In the genomic region with DNA sequence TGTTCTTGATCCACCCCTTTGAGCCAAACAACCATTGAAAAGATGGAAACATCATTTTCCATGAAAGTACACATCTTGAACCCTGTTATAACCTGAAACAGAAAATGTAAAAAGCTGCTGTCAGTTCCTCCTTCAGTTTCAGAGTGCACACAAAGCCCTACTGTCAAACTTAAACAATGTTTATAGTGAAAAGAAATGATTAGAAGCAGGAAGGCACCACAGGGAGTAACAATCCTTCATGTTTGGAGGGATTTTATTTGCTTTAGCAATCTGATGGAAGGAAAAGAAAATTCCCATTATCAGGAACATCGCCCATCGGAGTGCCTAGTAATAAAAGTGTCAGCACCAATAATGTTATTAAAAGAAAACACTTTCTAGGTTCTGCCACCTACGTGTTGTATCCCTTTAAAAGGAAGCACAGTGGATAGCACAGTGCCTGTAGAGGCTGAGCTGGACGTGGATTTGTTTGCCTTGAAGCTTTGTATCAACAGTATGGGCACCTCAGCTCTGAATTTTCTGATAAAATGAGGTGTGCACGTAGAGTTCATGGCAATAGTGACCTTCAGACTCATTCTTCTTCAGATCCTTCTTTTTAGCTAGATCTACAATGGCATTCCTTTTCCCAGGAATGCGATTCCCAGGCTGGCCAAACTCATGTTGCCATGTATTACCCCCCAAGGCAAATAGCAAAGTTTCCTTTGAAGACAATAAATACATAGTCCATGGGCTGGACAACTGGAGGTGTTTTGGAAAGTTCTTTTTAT, we compare ENCODE assay signal across 22 cellular contexts. TPM values are rescaled to one million over a fixed set of nuclear protein-coding genes. Genes with fewer than 3 reads are reported as not detected.
DNase-seq lines count a peak whose midpoint lies in the region; ATAC-seq and TF ChIP-seq lines count a peak whose summit lies in the region.
"Had no signal": no experiment of that assay in that cellular context is flagged by ENCODE, and none has a peak within 500 bp of the region (broad histone marks: within the 10 kb centered on the region; RNA-seq: fewer than 3 reads in every experiment).

No MANE protein-coding gene starts in this region.

- TF ChIP-seq CTCF in Caco-2 (IDR thresholded peaks at IDR 0.05; ENCODE audit: insufficient read depth in 1 of 2, low read depth in 1 of 2, low read length in 1 of 2, severe bottlenecking in 1 of 2, unreplicated experiment in 1 of 2), result no peak
- no peak for TF ChIP-seq CTCF in type B pancreatic cell (conservative IDR thresholded peaks at IDR 0.05)

- BruUV-seq in Caco-2 (replicated peaks; lab: Mats Ljungman, UMichigan), result no TSS peak

- H3K9me3 Mint-ChIP-seq in Caco-2 (ENCODE audit: unreplicated experiment) (no peaks in the 10 kb centered on the region), type B pancreatic cell (no peaks in the 10 kb centered on the region)
- H3K9me3 Mint-ChIP-seq: CD4-positive, alpha-beta T cell; HFFc6 had no signal

- peaks cover 54% of the 10 kb centered on the region for H3K4me1 ChIP-seq in Caco-2
- H3K4me1 ChIP-seq: BE2C had no signal

- DNase-seq in Caco-2, result peak; percentile 64 to 76
- peak; percentile 23 for DNase-seq in NCI-H69 (lab: John Stamatoyannopoulos, UW)
- peak; percentile 51 for DNase-seq in islet precursor cell
- no peak for DNase-seq in type B pancreatic cell (ENCODE audit: extremely low spot score, unreplicated experiment)
- no peak for DNase-seq in amniotic stem cell (lab: John Stamatoyannopoulos, UW)
- no peak for DNase-seq in T-helper 2 cell
- DNase-seq: ACHN; BE2C; C1 segment of cervical spinal cord; Calu3; CD4-positive, alpha-beta T cell; DMS53; DND-41; EL; HCEC 1CT; HFFc6 had no signal

- H3K27ac Mint-ChIP-seq in Caco-2 (ENCODE audit: unreplicated experiment), result peak overlapping the region; percentile 54
- H3K27ac Mint-ChIP-seq in type B pancreatic cell, result no peak overlapping the region
- H3K27ac Mint-ChIP-seq: CD4-positive, alpha-beta T cell; HFFc6 had no signal

- H3K36me3 Mint-ChIP-seq in Caco-2 (ENCODE audit: insufficient read depth, unreplicated experiment), result no peaks in the 10 kb centered on the region
- no peaks in the 10 kb centered on the region for H3K36me3 Mint-ChIP-seq in type B pancreatic cell

- peaks cover 29% of the 10 kb centered on the region for H3K4me1 Mint-ChIP-seq in Caco-2 (ENCODE audit: low read depth, unreplicated experiment)
- peaks cover 27% of the 10 kb centered on the region for H3K4me1 Mint-ChIP-seq in type B pancreatic cell (ENCODE audit: unreplicated experiment)

- ATAC-seq in GM18907 (IDR thresholded peaks at IDR 0.05; ENCODE audit: unreplicated experiment), result no peak
- ATAC-seq: GM12878 had no signal

- no peak overlapping the region for H3K4me3 ChIP-seq in Caco-2 (ENCODE audit: low read depth, low read length)
- H3K4me3 ChIP-seq: GM12878 had no signal

- POLR2A ChIA-PET in Caco-2 (lab: Charles Lee), result interaction anchor here (0.6 to 1.1 kb wide), 2 partner anchors 15 to 147 kb away, joined by 3 read pairs; no protein-coding TSS in a partner anchor

- no peaks in the 10 kb centered on the region for H3K27me3 Mint-ChIP-seq in Caco-2 (ENCODE audit: insufficient read depth, unreplicated experiment)
- H3K27me3 Mint-ChIP-seq in type B pancreatic cell, result peaks cover 6% of the 10 kb centered on the region

- H3K4me3 Mint-ChIP-seq in Caco-2 (ENCODE audit: unreplicated experiment) (no peak overlapping the region), type B pancreatic cell (peak overlapping the region; percentile 8)
- H3K4me3 Mint-ChIP-seq: CD4-positive, alpha-beta T cell; HFFc6 had no signal

- intact Hi-C loops in Caco-2 (cut with micrococcal nuclease; ENCODE audit: unreplicated experiment), result loop anchor here (1.0 to 10.0 kb wide), 2 partner anchors 41 to 251 kb away; no protein-coding TSS in a partner anchor

- CTCF ChIA-PET in Caco-2 (lab: Charles Lee), result interaction anchor here (0.5 to 1.3 kb wide), 7 partner anchors 15 to 730 kb away, joined by 3 to 8 read pairs (median 5); no protein-coding TSS in a partner anchor

- H3K9me3 ChIP-seq in Caco-2, result no peaks in the 10 kb centered on the region
- H3K9me3 ChIP-seq: BE2C had no signal

- H3K36me3 ChIP-seq in Caco-2 (ENCODE audit: control insufficient read depth, insufficient read depth, low read length), result no peaks in the 10 kb centered on the region
- H3K36me3 ChIP-seq: BE2C had no signal

- H3K27me3 ChIP-seq in Caco-2 (replicated peaks; ENCODE audit: control insufficient read depth, insufficient read depth, low read length), result no peaks in the 10 kb centered on the region
- H3K27me3 ChIP-seq: BE2C had no signal

RNA-seq across cellular contexts. Expression of gene THBD, which starts 16.1 kb away (rescaled TPM):
- 0.77 and 1.0 TPM in 2 replicates for total RNA-seq in Caco-2 (2022)
- 1.5 and 5.8 TPM in 2 replicates for total RNA-seq in type B pancreatic cell (ENCODE audit: low replicate concordance)
- total RNA-seq: Calu3, G401, GM12878, HT-29 had no signal

RNA-seq across cellular contexts. Expression of gene CD93, which starts 20.5 kb away (rescaled TPM):
- total RNA-seq in Caco-2 (2022) (not detected in 2 replicates), type B pancreatic cell (ENCODE audit: low replicate concordance) (0.05 TPM in 1 of 2 replicates, not detected in the other)
- total RNA-seq: A172, Calu3, G401, H4, HFFc6, HT-29 had no signal

RNA-seq across cellular contexts. Expression of gene SSTR4, which starts 30.5 kb away (rescaled TPM):
- not detected in 2 replicates for total RNA-seq in Caco-2 (2022)
- total RNA-seq in type B pancreatic cell (ENCODE audit: low replicate concordance), result not detected in 2 replicates
- total RNA-seq: A172; Calu3; CD4-positive, alpha-beta T cell; G401; GM12878; H4; HFFc6; HT-29 had no signal

Comparison
In these comparisons a context has a peak if more than half of its experiments do, and no peak if none do; other contexts are left out.
1. DNase-seq: peak in Caco-2 (2 of 2), NCI-H69 (single experiment) and islet precursor cell (single experiment); none in type B pancreatic cell (single experiment), amniotic stem cell (single experiment) and T-helper 2 cell (0 of 5).